ENCODE assay signal across 1 cellular context in genomic region chr1:244444854-244445253, GRCh38.
TF ChIP-seq lines count a peak whose summit lies in the region.

No MANE protein-coding gene starts in this region.

TF ChIP-seq in IMR-90, 13 proteins besides CTCF, POLR2A, EP300 and RAD21 (continued from another document):
- TF ChIP-seq, protein P1, sequence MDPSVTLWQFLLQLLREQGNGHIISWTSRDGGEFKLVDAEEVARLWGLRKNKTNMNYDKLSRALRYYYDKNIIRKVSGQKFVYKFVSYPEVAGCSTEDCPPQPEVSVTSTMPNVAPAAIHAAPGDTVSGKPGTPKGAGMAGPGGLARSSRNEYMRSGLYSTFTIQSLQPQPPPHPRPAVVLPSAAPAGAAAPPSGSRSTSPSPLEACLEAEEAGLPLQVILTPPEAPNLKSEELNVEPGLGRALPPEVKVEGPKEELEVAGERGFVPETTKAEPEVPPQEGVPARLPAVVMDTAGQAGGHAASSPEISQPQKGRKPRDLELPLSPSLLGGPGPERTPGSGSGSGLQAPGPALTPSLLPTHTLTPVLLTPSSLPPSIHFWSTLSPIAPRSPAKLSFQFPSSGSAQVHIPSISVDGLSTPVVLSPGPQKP (IDR thresholded peaks at IDR 0.05; ENCODE audit: borderline replicate concordance, low read depth, low read length), result no peak
- no peak for TF ChIP-seq SMC3 (IDR thresholded peaks at IDR 0.05; ENCODE audit: low read depth, low read length)
- TF ChIP-seq RCOR1 (IDR thresholded peaks at IDR 0.05; ENCODE audit: insufficient replicate concordance, low read length), result no peak
- no peak for TF ChIP-seq MXI1 (IDR thresholded peaks at IDR 0.05; ENCODE audit: borderline replicate concordance, low read depth, low read length)
- TF ChIP-seq FOS (IDR thresholded peaks at IDR 0.05; ENCODE audit: low read depth, low read length), result no peak
- TF ChIP-seq NFE2L2 (IDR thresholded peaks at IDR 0.05; ENCODE audit: low read depth, low read length), result no peak
- TF ChIP-seq, protein P2, sequence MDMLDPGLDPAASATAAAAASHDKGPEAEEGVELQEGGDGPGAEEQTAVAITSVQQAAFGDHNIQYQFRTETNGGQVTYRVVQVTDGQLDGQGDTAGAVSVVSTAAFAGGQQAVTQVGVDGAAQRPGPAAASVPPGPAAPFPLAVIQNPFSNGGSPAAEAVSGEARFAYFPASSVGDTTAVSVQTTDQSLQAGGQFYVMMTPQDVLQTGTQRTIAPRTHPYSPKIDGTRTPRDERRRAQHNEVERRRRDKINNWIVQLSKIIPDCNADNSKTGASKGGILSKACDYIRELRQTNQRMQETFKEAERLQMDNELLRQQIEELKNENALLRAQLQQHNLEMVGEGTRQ (IDR thresholded peaks at IDR 0.05; ENCODE audit: low read depth, low read length), result no peak
- TF ChIP-seq CEBPB (IDR thresholded peaks at IDR 0.05; ENCODE audit: low read depth, low read length), result no peak
- TF ChIP-seq RFX5 (IDR thresholded peaks at IDR 0.05; ENCODE audit: low read depth, low read length), result no peak
- no peak for TF ChIP-seq CHD1 (IDR thresholded peaks at IDR 0.05; ENCODE audit: low read depth, low read length)
- TF ChIP-seq MAFK (IDR thresholded peaks at IDR 0.05; ENCODE audit: low read depth, low read length), result no peak
- no peak for TF ChIP-seq MAZ (IDR thresholded peaks at IDR 0.05; ENCODE audit: borderline replicate concordance, low read depth, low read length)
